ENCODE assay signal across 8 cellular contexts in the genomic region with DNA sequence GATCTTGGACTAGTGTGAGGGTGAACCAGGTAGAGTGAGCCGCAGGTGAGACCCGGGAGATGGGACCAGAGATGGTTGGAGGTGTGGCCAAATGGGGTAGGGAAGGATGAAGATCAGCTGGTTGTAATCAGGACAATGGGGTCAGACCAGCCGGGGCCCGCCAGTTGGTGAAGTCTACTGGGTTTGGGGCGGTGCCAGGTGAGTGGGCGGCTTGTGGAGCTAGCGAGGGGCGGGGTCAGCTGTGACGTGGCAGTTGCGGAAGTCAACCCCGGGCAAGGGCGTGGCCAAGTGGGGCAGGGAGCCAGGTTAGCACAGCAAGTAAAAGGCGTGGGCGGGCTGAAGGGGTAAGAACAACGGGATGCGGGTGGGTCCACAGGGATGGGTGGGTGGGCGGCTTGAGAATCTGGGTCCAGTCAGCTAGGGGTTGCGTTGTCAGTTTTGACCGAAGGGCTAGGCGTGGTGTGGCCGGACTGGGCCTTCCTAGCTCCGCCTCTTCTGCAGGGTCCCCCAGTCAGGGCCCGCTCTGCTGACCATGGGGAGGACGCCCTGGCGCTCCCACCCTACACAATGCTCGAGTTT. TPM values are rescaled to one million over a fixed set of nuclear protein-coding genes. Genes with fewer than 3 reads are reported as not detected.
DNase-seq lines count a peak whose midpoint lies in the region; ATAC-seq and TF ChIP-seq lines count a peak whose summit lies in the region.

No MANE protein-coding gene starts in this region.

- no peaks in the 10 kb centered on the region for H3K9me3 ChIP-seq in SJCRH30 (replicated peaks)

- H3K4me1 ChIP-seq in SJCRH30 = peaks cover 24% of the 10 kb centered on the region

- no peaks in the 10 kb centered on the region for H3K36me3 ChIP-seq in SJCRH30

- peak; percentile 39 for ATAC-seq in HG03095 (IDR thresholded peaks at IDR 0.05; ENCODE audit: unreplicated experiment)

- DNase-seq in GM12865 (ENCODE audit: low read depth) = peak; percentile 93
- DNase-seq in SJCRH30 = peak; percentile 85 to 91
- peak; percentile 98 for DNase-seq in cardiac septum (ENCODE audit: low spot score)
- DNase-seq in progenitor cell of endocrine pancreas (ENCODE audit: low spot score, unreplicated experiment) = peak; percentile 76
- peak; percentile 88 for DNase-seq in type B pancreatic cell (ENCODE audit: extremely low spot score, unreplicated experiment)
- no peak for DNase-seq in T1000 (lab: John Stamatoyannopoulos, UW)

- H3K4me3 ChIP-seq in GM12865 (ENCODE audit: low read depth, low read length) = peak overlapping the region; percentile 57
- H3K4me3 ChIP-seq in SJCRH30 = peak overlapping the region; percentile 16

- intact Hi-C loops in cardiac septum (cut with DNase I) = no loop called here

- H3K27ac Mint-ChIP-seq in activated naive CD8-positive, alpha-beta T cell = peak overlapping the region; percentile 54
- peak overlapping the region; percentile 89 for H3K27ac Mint-ChIP-seq in progenitor cell of endocrine pancreas
- peak overlapping the region; percentile 91 for H3K27ac Mint-ChIP-seq in type B pancreatic cell

- H3K27ac ChIP-seq in SJCRH30 = no peak overlapping the region

- H3K9me3 Mint-ChIP-seq in activated naive CD8-positive, alpha-beta T cell (ENCODE audit: low read depth) = no peaks in the 10 kb centered on the region
- no peaks in the 10 kb centered on the region for H3K9me3 Mint-ChIP-seq in progenitor cell of endocrine pancreas (ENCODE audit: low read depth)
- H3K9me3 Mint-ChIP-seq in type B pancreatic cell = no peaks in the 10 kb centered on the region

- peaks cover 13% of the 10 kb centered on the region for H3K4me1 Mint-ChIP-seq in activated naive CD8-positive, alpha-beta T cell (ENCODE audit: low read depth)
- H3K4me1 Mint-ChIP-seq in progenitor cell of endocrine pancreas (ENCODE audit: low read depth) (peaks cover 13% of the 10 kb centered on the region), type B pancreatic cell (ENCODE audit: unreplicated experiment) (peaks cover 24% of the 10 kb centered on the region)

- no peaks in the 10 kb centered on the region for H3K36me3 Mint-ChIP-seq in activated naive CD8-positive, alpha-beta T cell
- no peaks in the 10 kb centered on the region for H3K36me3 Mint-ChIP-seq in progenitor cell of endocrine pancreas (ENCODE audit: insufficient read depth)
- H3K36me3 Mint-ChIP-seq in type B pancreatic cell = no peaks in the 10 kb centered on the region

- TF ChIP-seq CTCF in GM12865 (IDR thresholded peaks at IDR 0.05; ENCODE audit: insufficient read depth, low read depth, low read length, missing control alignments) = no peak
- no peak for TF ChIP-seq CTCF in progenitor cell of endocrine pancreas (IDR thresholded peaks at IDR 0.05; ENCODE audit: unreplicated experiment)
- TF ChIP-seq CTCF in type B pancreatic cell (conservative IDR thresholded peaks at IDR 0.05) = no peak

- peak overlapping the region; percentile 86 for H3K4me3 Mint-ChIP-seq in activated naive CD8-positive, alpha-beta T cell
- peak overlapping the region; percentile 85 for H3K4me3 Mint-ChIP-seq in progenitor cell of endocrine pancreas (ENCODE audit: low read depth)
- peak overlapping the region; percentile 85 for H3K4me3 Mint-ChIP-seq in type B pancreatic cell

- H3K27me3 ChIP-seq in SJCRH30 = no peaks in the 10 kb centered on the region

- no peaks in the 10 kb centered on the region for H3K27me3 Mint-ChIP-seq in activated naive CD8-positive, alpha-beta T cell
- H3K27me3 Mint-ChIP-seq in progenitor cell of endocrine pancreas (peaks cover 7% of the 10 kb centered on the region), type B pancreatic cell (no peaks in the 10 kb centered on the region)

RNA-seq across cellular contexts. Expression of gene ALKBH5, which starts 25.5 kb away (rescaled TPM):
- total RNA-seq in SJCRH30 (2014; rRNA removed; shearing (Covaris generic)) = 297 and 308 TPM in 2 replicates
- total RNA-seq in cardiac septum (168 TPM), progenitor cell of endocrine pancreas (78.1 and 78.4 TPM in 2 replicates), type B pancreatic cell (ENCODE audit: low replicate concordance) (79.8 and 88.8 TPM in 2 replicates)

RNA-seq across cellular contexts. Expression of gene MYO15A, which starts 49.6 kb away (rescaled TPM):
- 0.53 and 0.58 TPM in 2 replicates for total RNA-seq in SJCRH30 (2014; rRNA removed; shearing (Covaris generic))
- total RNA-seq in cardiac septum = 0.70 TPM
- total RNA-seq in progenitor cell of endocrine pancreas = 3.3 and 3.9 TPM in 2 replicates
- total RNA-seq in type B pancreatic cell (ENCODE audit: low replicate concordance) = 1.8 and 2.2 TPM in 2 replicates
